9 cellular contexts compared by ENCODE assay signal in the genomic region with DNA sequence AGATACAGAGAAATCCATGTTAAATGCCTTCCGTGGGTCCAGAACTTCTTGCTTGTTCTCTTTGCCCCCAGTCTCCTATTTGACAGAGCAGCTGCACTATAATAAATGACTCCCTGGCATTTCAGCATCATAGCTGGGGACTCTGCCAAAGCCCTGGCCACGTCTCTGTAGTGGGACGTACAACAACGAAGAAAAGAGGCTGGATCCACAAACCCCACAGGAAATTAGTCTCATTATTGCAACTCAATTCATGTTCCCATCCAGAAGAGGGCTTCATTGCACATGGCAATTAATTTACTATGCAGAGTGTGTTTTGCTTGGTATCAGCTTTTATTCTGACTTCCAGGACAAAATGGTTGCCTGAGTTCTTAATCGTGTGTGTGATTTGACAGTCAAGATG.
DNase-seq lines count a peak whose midpoint lies in the region; ATAC-seq and TF ChIP-seq lines count a peak whose summit lies in the region.
"Had no signal": no experiment of that assay in that cellular context is flagged by ENCODE, and none has a peak within 500 bp of the region (broad histone marks: within the 10 kb centered on the region; RNA-seq: fewer than 3 reads in every experiment).

No MANE protein-coding gene starts in this region.

- no peaks in the 10 kb centered on the region for H3K27me3 Mint-ChIP-seq in progenitor cell of endocrine pancreas
- H3K27me3 Mint-ChIP-seq in activated naive CD8-positive, alpha-beta T cell treated with anti-CD3 and anti-CD28 coated beads for 36 hours: peaks cover 17% of the 10 kb centered on the region
- peaks cover 5% of the 10 kb centered on the region for H3K27me3 Mint-ChIP-seq in activated naive CD8-positive, alpha-beta T cell treated with anti-CD3 and anti-CD28 coated beads, Interleukin-2, amount 50 U/mL, for 24 hours

- H3K4me1 Mint-ChIP-seq in progenitor cell of endocrine pancreas (ENCODE audit: low read depth): peaks cover 1% of the 10 kb centered on the region
- H3K4me1 Mint-ChIP-seq in activated naive CD8-positive, alpha-beta T cell treated with anti-CD3 and anti-CD28 coated beads for 36 hours: no peaks in the 10 kb centered on the region
- H3K4me1 Mint-ChIP-seq in activated naive CD8-positive, alpha-beta T cell treated with anti-CD3 and anti-CD28 coated beads, Interleukin-2, amount 50 U/mL, for 24 hours: no peaks in the 10 kb centered on the region

- no peak overlapping the region for H3K27ac Mint-ChIP-seq in progenitor cell of endocrine pancreas
- H3K27ac Mint-ChIP-seq in activated naive CD8-positive, alpha-beta T cell treated with anti-CD3 and anti-CD28 coated beads for 36 hours: no peak overlapping the region
- H3K27ac Mint-ChIP-seq in activated naive CD8-positive, alpha-beta T cell treated with anti-CD3 and anti-CD28 coated beads, Interleukin-2, amount 50 U/mL, for 24 hours: no peak overlapping the region
- H3K27ac Mint-ChIP-seq: activated T-cell treated with anti-CD3 and anti-CD28 coated beads, Interleukin-2, amount 50 U/mL, for 24 hours had no signal

- no peak for TF ChIP-seq CTCF in progenitor cell of endocrine pancreas (IDR thresholded peaks at IDR 0.05; ENCODE audit: unreplicated experiment)

- no peak for ATAC-seq in activated naive CD8-positive, alpha-beta T cell treated with anti-CD3 and anti-CD28 coated beads, Interleukin-2, amount 50 U/mL, for 24 hours

- H3K36me3 Mint-ChIP-seq in progenitor cell of endocrine pancreas (ENCODE audit: insufficient read depth): no peaks in the 10 kb centered on the region
- H3K36me3 Mint-ChIP-seq in activated naive CD8-positive, alpha-beta T cell treated with anti-CD3 and anti-CD28 coated beads for 36 hours: no peaks in the 10 kb centered on the region
- no peaks in the 10 kb centered on the region for H3K36me3 Mint-ChIP-seq in activated naive CD8-positive, alpha-beta T cell treated with anti-CD3 and anti-CD28 coated beads, Interleukin-2, amount 50 U/mL, for 24 hours (ENCODE audit: low read depth)

- peak; percentile 68 for DNase-seq in GM03348 (ENCODE audit: low spot score)
- peak; percentile 13 for DNase-seq in NCI-H69 (lab: John Stamatoyannopoulos, UW)
- peak; percentile 11 for DNase-seq in foreskin melanocyte
- peak; percentile 40 for DNase-seq in renal cortical epithelial cell (ENCODE audit: low read depth)
- no peak for DNase-seq in progenitor cell of endocrine pancreas (ENCODE audit: low spot score, unreplicated experiment)
- no peak for DNase-seq in NCI-H510A treated with DMSO at 0.1 percent for 48 hours (lab: John Stamatoyannopoulos, UW)
- no peak for DNase-seq in activated naive CD8-positive, alpha-beta T cell treated with anti-CD3 and anti-CD28 coated beads for 36 hours
- no peak for DNase-seq in activated naive CD8-positive, alpha-beta T cell treated with anti-CD3 and anti-CD28 coated beads, Interleukin-2, amount 50 U/mL, for 24 hours
- DNase-seq: activated T-cell treated with anti-CD3 and anti-CD28 coated beads, Interleukin-2, amount 50 U/mL, for 24 hours had no signal

- no peaks in the 10 kb centered on the region for H3K9me3 Mint-ChIP-seq in progenitor cell of endocrine pancreas (ENCODE audit: low read depth)
- H3K9me3 Mint-ChIP-seq in activated naive CD8-positive, alpha-beta T cell treated with anti-CD3 and anti-CD28 coated beads for 36 hours: no peaks in the 10 kb centered on the region
- H3K9me3 Mint-ChIP-seq in activated naive CD8-positive, alpha-beta T cell treated with anti-CD3 and anti-CD28 coated beads, Interleukin-2, amount 50 U/mL, for 24 hours: no peaks in the 10 kb centered on the region
- H3K9me3 Mint-ChIP-seq: activated T-cell treated with anti-CD3 and anti-CD28 coated beads, Interleukin-2, amount 50 U/mL, for 24 hours had no signal

- no peak overlapping the region for H3K4me3 Mint-ChIP-seq in progenitor cell of endocrine pancreas (ENCODE audit: low read depth)
- no peak overlapping the region for H3K4me3 Mint-ChIP-seq in activated naive CD8-positive, alpha-beta T cell treated with anti-CD3 and anti-CD28 coated beads for 36 hours
- H3K4me3 Mint-ChIP-seq in activated naive CD8-positive, alpha-beta T cell treated with anti-CD3 and anti-CD28 coated beads, Interleukin-2, amount 50 U/mL, for 24 hours: no peak overlapping the region
- H3K4me3 Mint-ChIP-seq: activated T-cell treated with anti-CD3 and anti-CD28 coated beads, Interleukin-2, amount 50 U/mL, for 24 hours had no signal

Comparison
In these comparisons a context has a peak if more than half of its experiments do, and no peak if none do; other contexts are left out.
1. DNase-seq: peak in GM03348 (single experiment), NCI-H69 (single experiment), foreskin melanocyte (single experiment) and renal cortical epithelial cell (single experiment); none in progenitor cell of endocrine pancreas (single experiment), NCI-H510A treated with DMSO at 0.1 percent for 48 hours (single experiment), activated naive CD8-positive, alpha-beta T cell treated with anti-CD3 and anti-CD28 coated beads for 36 hours (single experiment) and activated naive CD8-positive, alpha-beta T cell treated with anti-CD3 and anti-CD28 coated beads, Interleukin-2, amount 50 U/mL, for 24 hours (single experiment).